Comparison of ENCODE assay signal across 9 cellular contexts in the genomic region with DNA sequence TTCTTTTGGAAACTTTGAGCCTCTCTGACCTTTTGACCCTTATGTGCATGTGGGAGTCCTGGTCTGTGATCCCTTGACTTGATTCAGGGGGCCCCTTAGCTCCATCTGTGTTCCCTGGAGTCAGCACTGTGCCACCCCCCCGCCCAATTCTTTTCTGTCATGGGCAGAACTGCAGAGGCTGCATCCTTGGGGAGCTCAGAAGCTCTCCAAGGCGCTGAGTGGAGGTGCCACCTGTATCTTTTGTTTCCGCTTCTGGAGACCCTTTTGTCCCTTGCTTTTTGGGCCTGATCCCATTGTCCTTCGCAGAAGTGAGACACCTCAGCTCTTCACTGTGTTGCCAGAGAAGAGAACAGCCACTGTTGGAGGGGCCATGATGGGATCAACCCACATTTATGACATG. TPM values are rescaled to one million over a fixed set of nuclear protein-coding genes. Genes with fewer than 3 reads are reported as not detected.
DNase-seq lines count a peak whose midpoint lies in the region; ATAC-seq and TF ChIP-seq lines count a peak whose summit lies in the region.
"Had no signal": no experiment of that assay in that cellular context is flagged by ENCODE, and none has a peak within 500 bp of the region (broad histone marks: within the 10 kb centered on the region; RNA-seq: fewer than 3 reads in every experiment).

No MANE protein-coding gene starts in this region.

- H2BK15ac ChIP-seq in IMR-90 (ENCODE audit: low read depth, low read length), result no peak overlapping the region

- H3K18ac ChIP-seq in IMR-90 (ENCODE audit: low read depth, low read length), result no peak overlapping the region

- H2AFZ ChIP-seq in IMR-90 (replicated peaks; ENCODE audit: low read length, poor library complexity), result no peak overlapping the region
- no peak overlapping the region for H2AFZ ChIP-seq in osteoblast (ENCODE audit: low read length)

- no peak for TF ChIP-seq POLR2A in IMR-90 (IDR thresholded peaks at IDR 0.05; ENCODE audit: low read depth, low read length)

- CTCF ChIA-PET in IMR-90 (lab: Yijun Ruan, JAX), result interaction anchor here (1.0 to 2.5 kb wide), 2 partner anchors 16 to 21 kb away, joined by 3 to 11 read pairs; a partner anchor contains a TSS

- no peak overlapping the region for H3K4me3 Mint-ChIP-seq in CD14-positive monocyte
- H3K4me3 Mint-ChIP-seq in central memory CD8-positive, alpha-beta T cell, result peak overlapping the region; percentile 55

- H3K27me3 ChIP-seq in IMR-90 (ENCODE audit: control insufficient read depth, insufficient read depth, low read length) (no peaks in the 10 kb centered on the region), osteoblast (ENCODE audit: insufficient read depth, low read length) (no peaks in the 10 kb centered on the region)
- H3K27me3 ChIP-seq: left lung, ovary had no signal

- peaks cover 57 to 66% of the 10 kb centered on the region in 2 donors for H3K36me3 Mint-ChIP-seq in CD14-positive monocyte
- peaks cover 68% of the 10 kb centered on the region for H3K36me3 Mint-ChIP-seq in central memory CD8-positive, alpha-beta T cell (ENCODE audit: insufficient read depth)

- H3K14ac ChIP-seq in IMR-90 (replicated peaks; ENCODE audit: low read depth, low read length), result no peak overlapping the region

- peak overlapping the region in 6 of 7 donors; percentile 95 to 98 (median 96) for H3K27ac Mint-ChIP-seq in CD14-positive monocyte
- H3K27ac Mint-ChIP-seq in central memory CD8-positive, alpha-beta T cell (ENCODE audit: low read depth), result peak overlapping the region; percentile 78

- H2BK5ac ChIP-seq in IMR-90 (ENCODE audit: low read depth, low read length, poor library complexity, severe bottlenecking), result no peak overlapping the region

- peak overlapping the region; percentile 68 for H2AK9ac ChIP-seq in IMR-90 (replicated peaks; ENCODE audit: low read depth, low read length, poor library complexity)

- no peak overlapping the region for H3K9ac ChIP-seq in IMR-90 (ENCODE audit: low read depth, low read length)

- no peak overlapping the region for H2AK5ac ChIP-seq in IMR-90 (ENCODE audit: low read depth, low read length)

- POLR2A ChIA-PET in IMR-90 (lab: Charles Lee; ENCODE audit: unreplicated experiment), result no interaction called here

- peaks cover 53% of the 10 kb centered on the region for H3K4me1 Mint-ChIP-seq in CD14-positive monocyte
- peaks cover 59% of the 10 kb centered on the region for H3K4me1 Mint-ChIP-seq in central memory CD8-positive, alpha-beta T cell

- H2BK20ac ChIP-seq in IMR-90 (ENCODE audit: low read depth, low read length), result no peak overlapping the region

- no peak for TF ChIP-seq RAD21 in IMR-90 (IDR thresholded peaks at IDR 0.05; ENCODE audit: low read length)

- H3K4me2 ChIP-seq in IMR-90 (ENCODE audit: low read depth, low read length), result no peak overlapping the region
- no peak overlapping the region for H3K4me2 ChIP-seq in osteoblast (ENCODE audit: insufficient read depth, low read length)

- H3K4ac ChIP-seq in IMR-90 (ENCODE audit: low read depth, low read length), result no peak overlapping the region

- H3K9me3 ChIP-seq in IMR-90 (ENCODE audit: control insufficient read depth, insufficient read depth, low read length), result no peaks in the 10 kb centered on the region
- no peaks in the 10 kb centered on the region for H3K9me3 ChIP-seq in osteoblast (ENCODE audit: low read depth, low read length)
- H3K9me3 ChIP-seq: left lung, ovary had no signal

- intact Hi-C loops in CD14-positive monocyte (cut with micrococcal nuclease) (loop anchor here in 1 of 2 donors (5.0 kb wide), 1 partner anchor 65 kb away; no protein-coding TSS in a partner anchor), IMR-90 (cut with micrococcal nuclease) (no loop called here)

- no peak overlapping the region for H3K56ac ChIP-seq in IMR-90 (ENCODE audit: extremely low read depth, insufficient read depth, low read length)

- peaks cover 50% of the 10 kb centered on the region for H3K36me3 ChIP-seq in IMR-90 (ENCODE audit: control insufficient read depth, insufficient read depth, low read length)
- H3K36me3 ChIP-seq in osteoblast (ENCODE audit: insufficient read depth, low read length), result peaks cover 67% of the 10 kb centered on the region
- H3K36me3 ChIP-seq: ovary had no signal

- H3K27ac ChIP-seq in IMR-90 (ENCODE audit: insufficient read depth, low read length), result no peak overlapping the region
- peak overlapping the region; percentile 95 for H3K27ac ChIP-seq in osteoblast (ENCODE audit: low read depth, low read length)

- no peak for DNase-seq in CD14-positive monocyte (ENCODE audit: low spot score)
- no peak for DNase-seq in IMR-90
- DNase-seq in central memory CD8-positive, alpha-beta T cell (ENCODE audit: low spot score in 2 of 2), result no peak
- DNase-seq in osteoblast (ENCODE audit: insufficient read length, low spot score, missing footprints), result no peak
- no peak for DNase-seq in dermis blood vessel endothelial cell
- no peak for DNase-seq in omental fat pad (ENCODE audit: low spot score)

- no peak overlapping the region for H2BK120ac ChIP-seq in IMR-90 (ENCODE audit: low read depth, low read length)

- in situ Hi-C loops in IMR-90 (cut with MboI; ENCODE audit: low sequenced_read_pairs), result no loop called here

- H4K91ac ChIP-seq in IMR-90 (ENCODE audit: insufficient read depth, low read depth, low read length), result no peak overlapping the region

- peaks cover 27% of the 10 kb centered on the region for H4K20me1 ChIP-seq in IMR-90 (ENCODE audit: insufficient read depth, low read length)
- H4K20me1 ChIP-seq in osteoblast (ENCODE audit: insufficient read depth, low read length), result peaks cover 19% of the 10 kb centered on the region

- H3K9me3 Mint-ChIP-seq in CD14-positive monocyte, result peaks cover 0 to 4% (median 0%) of the 10 kb centered on the region in 7 donors
- H3K9me3 Mint-ChIP-seq in central memory CD8-positive, alpha-beta T cell, result no peaks in the 10 kb centered on the region

- H3K79me2 ChIP-seq in osteoblast (ENCODE audit: insufficient read depth, low read length), result peaks cover 48% of the 10 kb centered on the region

- dilution Hi-C loops in IMR-90 (cut with HindIII; ENCODE audit: low sequenced_read_pairs, unreplicated experiment), result no loop called here

- H3K79me1 ChIP-seq in IMR-90 (ENCODE audit: low read depth in 1 of 2, low read length in 2 of 2), result peaks cover 25 to 60% of the 10 kb centered on the region in 2 experiments

- H3K23ac ChIP-seq in IMR-90 (ENCODE audit: low read depth, low read length), result peak overlapping the region; percentile 7; the same call in 1 of the 2 replicates

- H3K4me3 ChIP-seq in IMR-90 (ENCODE audit: insufficient read depth, low read depth, low read length) (no peak overlapping the region), osteoblast (ENCODE audit: insufficient read depth, low read length) (no peak overlapping the region)
- H3K4me3 ChIP-seq: left lung, ovary had no signal

- no peak for TF ChIP-seq CTCF in CD14-positive monocyte (IDR thresholded peaks at IDR 0.05)
- no peak for TF ChIP-seq CTCF in IMR-90 (conservative IDR thresholded peaks at IDR 0.05; ENCODE audit: low read depth, low read length)
- TF ChIP-seq CTCF in osteoblast (IDR thresholded peaks at IDR 0.05; ENCODE audit: extremely low read depth, low read depth, low read length), result no peak
- TF ChIP-seq CTCF in omental fat pad (IDR thresholded peaks at IDR 0.05), result no peak

- H3K27me3 Mint-ChIP-seq in CD14-positive monocyte (ENCODE audit: low read depth in 3 of 3), result peaks cover 0 to 5% (median 0%) of the 10 kb centered on the region in 3 donors
- no peaks in the 10 kb centered on the region for H3K27me3 Mint-ChIP-seq in central memory CD8-positive, alpha-beta T cell

- ATAC-seq in IMR-90 (ENCODE audit: low read depth) (no peak), GM21515 (IDR thresholded peaks at IDR 0.05; ENCODE audit: unreplicated experiment) (no peak), omental fat pad (ENCODE audit: low FRiP score) (no peak)
- ATAC-seq in central memory CD8-positive, alpha-beta T cell (replicated peaks; ENCODE audit: extremely low read depth, poor library complexity, severe bottlenecking), result no peak

- H3K4me1 ChIP-seq in IMR-90 (ENCODE audit: control insufficient read depth, insufficient read depth, low read length) (peaks cover 12% of the 10 kb centered on the region), osteoblast (ENCODE audit: insufficient read depth, low read length) (peaks cover 21% of the 10 kb centered on the region)

- no peak overlapping the region for H4K8ac ChIP-seq in IMR-90 (ENCODE audit: low read depth in 2 of 2, low read length in 2 of 2)

- 90% methylated on average over 2 of the region's 4 CpGs; no CpG with 5 or more reads in 1 of the 2 experiments for WGBS in IMR-90 (ENCODE audit: extremely low coverage in 2 of 2, insufficient read length in 1 of 2), 2 experiments

- no peak overlapping the region for H4K5ac ChIP-seq in IMR-90 (ENCODE audit: low read depth, low read length)

- peaks cover 12% of the 10 kb centered on the region for H3K9me1 ChIP-seq in IMR-90 (ENCODE audit: insufficient read depth, low read length)

- BruUV-seq in IMR-90 (replicated peaks; lab: Mats Ljungman, UMichigan), result no TSS peak

RNA-seq across cellular contexts. Expression of a gene that starts 2.4 kb away (rescaled TPM):
- polyA plus RNA-seq in CD14-positive monocyte (10 to 100 TPM in 1 of 2 donors, 1 to 10 TPM in 1; 8.1 to 12.4 TPM), IMR-90 (2012; rRNA removed) (29.0 and 32.0 TPM in 2 replicates)
- total RNA-seq in IMR-90 (2012; rRNA removed) (7.3 and 8.6 TPM in 2 replicates), osteoblast (38.0 and 39.8 TPM in 2 replicates), dermis blood vessel endothelial cell (28.2 and 52.7 TPM in 2 replicates), omental fat pad (10 to 100 TPM; 24.5 to 41.1 (median 38.0) TPM)
- polyA plus RNA-seq in IMR-90 (2012; cell fraction: cytosol; rRNA removed), result 22.7 and 37.8 TPM in 2 replicates
- 54.0 and 75.8 TPM in 2 replicates for polyA plus RNA-seq in IMR-90 (2012; cell fraction: nucleus; rRNA removed; ENCODE audit: low replicate concordance)

RNA-seq across cellular contexts. Expression of a gene that starts 15.5 kb away (rescaled TPM):
- polyA plus RNA-seq in CD14-positive monocyte, result 10 to 100 TPM; 32.1 to 52.6 TPM
- total RNA-seq in IMR-90 (2012; rRNA removed), result 120 and 164 TPM in 2 replicates
- 110 and 122 TPM in 2 replicates for polyA plus RNA-seq in IMR-90 (2012; rRNA removed)
- polyA plus RNA-seq in IMR-90 (2012; cell fraction: cytosol; rRNA removed), result 69.3 and 85.8 TPM in 2 replicates
- 115 and 125 TPM in 2 replicates for polyA plus RNA-seq in IMR-90 (2012; cell fraction: nucleus; rRNA removed; ENCODE audit: low replicate concordance)
- 131 and 164 TPM in 2 replicates for total RNA-seq in osteoblast
- total RNA-seq in dermis blood vessel endothelial cell, result 116 and 141 TPM in 2 replicates
- 100 to 1,000 TPM in 3 of 4 donors, 10 to 100 TPM in 1; 98.9 to 173 (median 140) TPM for total RNA-seq in omental fat pad

RNA-seq across cellular contexts. Expression of a gene that starts 18.7 kb away (rescaled TPM):
- polyA plus RNA-seq in CD14-positive monocyte (not detected), IMR-90 (2012; rRNA removed) (0.19 TPM in 2 replicates)
- total RNA-seq in IMR-90 (2012; rRNA removed) (not detected in 2 replicates), osteoblast (not detected in 2 replicates), dermis blood vessel endothelial cell (0.60 and 1.4 TPM in 2 replicates), omental fat pad (1 to 10 TPM in 1 of 4 donors, under 1 TPM in 1, not detected in 2; 0.19 to 1.2 TPM)
- polyA plus RNA-seq in IMR-90 (2012; cell fraction: cytosol; rRNA removed), result 0.04 and 0.35 TPM in 2 replicates
- polyA plus RNA-seq in IMR-90 (2012; cell fraction: nucleus; rRNA removed; ENCODE audit: low replicate concordance), result 0.28 and 0.32 TPM in 2 replicates
- total RNA-seq: left lung had no signal

RNA-seq across cellular contexts. Expression of a gene that starts 41.4 kb away (rescaled TPM):
- polyA plus RNA-seq in CD14-positive monocyte, result 10 to 100 TPM; 22.0 to 24.1 TPM
- 0.18 and 0.28 TPM in 2 replicates for total RNA-seq in IMR-90 (2012; rRNA removed)
- 0.91 and 1.0 TPM in 2 replicates for polyA plus RNA-seq in IMR-90 (2012; rRNA removed)
- polyA plus RNA-seq in IMR-90 (2012; cell fraction: cytosol; rRNA removed), result 0.80 and 1.8 TPM in 2 replicates
- 0.27 and 0.28 TPM in 2 replicates for polyA plus RNA-seq in IMR-90 (2012; cell fraction: nucleus; rRNA removed; ENCODE audit: low replicate concordance)
- not detected in 2 replicates for total RNA-seq in osteoblast
- 0.34 TPM in 1 of 2 replicates, not detected in the other for total RNA-seq in dermis blood vessel endothelial cell
- total RNA-seq in omental fat pad, result under 1 TPM in 2 of 4 donors, not detected in 2; 0.24 to 0.69 TPM
- polyA plus RNA-seq: ovary had no signal

RNA-seq across cellular contexts. Expression of a gene that starts 55.8 kb away (rescaled TPM):
- polyA plus RNA-seq in CD14-positive monocyte (under 1 TPM in 1 of 2 donors, not detected in 1; 0.41 TPM), IMR-90 (2012; rRNA removed) (3.0 and 4.9 TPM in 2 replicates)
- total RNA-seq in IMR-90 (2012; rRNA removed) (0.28 and 0.54 TPM in 2 replicates), osteoblast (1.8 and 2.9 TPM in 2 replicates), dermis blood vessel endothelial cell (0.17 and 0.60 TPM in 2 replicates), omental fat pad (1 to 10 TPM in 2 of 4 donors, not detected in 2; 1.6 to 6.2 TPM)
- polyA plus RNA-seq in IMR-90 (2012; cell fraction: cytosol; rRNA removed), result 1.2 and 6.5 TPM in 2 replicates
- polyA plus RNA-seq in IMR-90 (2012; cell fraction: nucleus; rRNA removed; ENCODE audit: low replicate concordance), result 0.37 and 2.0 TPM in 2 replicates
